Comparison of ENCODE assay signal across 1 cellular context in the genomic region with DNA sequence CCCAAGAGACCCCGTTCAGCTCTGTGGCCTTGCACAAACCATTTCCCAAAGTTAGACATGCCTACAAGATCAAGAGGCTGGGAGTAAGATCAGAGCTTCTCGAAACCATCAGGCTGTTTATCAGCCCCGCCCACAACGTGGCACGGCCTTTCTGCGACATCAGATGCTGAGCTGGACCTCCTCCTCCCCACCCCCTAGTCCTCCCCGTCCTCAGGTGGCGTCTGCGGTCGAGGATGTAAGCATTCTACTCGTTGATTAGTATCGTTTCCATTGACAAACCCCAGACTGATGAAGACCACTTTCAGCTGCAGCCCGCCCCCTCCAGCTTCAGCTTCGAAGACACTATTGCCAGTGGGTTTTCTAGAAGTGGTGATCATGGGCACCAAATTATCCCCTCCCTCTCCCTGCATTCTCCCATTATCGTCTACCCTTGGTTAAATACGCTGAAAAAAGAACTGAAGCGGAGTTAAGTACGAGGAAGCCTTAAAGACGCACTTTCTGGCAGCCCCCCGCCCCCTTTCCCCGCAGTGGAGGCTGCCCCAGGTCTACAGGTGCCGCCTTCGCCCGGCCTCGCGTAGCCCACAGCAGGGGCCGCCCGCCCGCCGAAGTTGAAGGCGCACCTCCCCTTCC.
TF ChIP-seq lines count a peak whose summit lies in the region.

No MANE protein-coding gene starts in this region.

TF ChIP-seq in HepG2, 621 proteins besides CTCF, POLR2A, EP300 and RAD21:
- TF ChIP-seq ZNF253 (CRISPR knock-in tag; IDR thresholded peaks at IDR 0.05; ENCODE audit: borderline replicate concordance) (0 out of 2 replicates have a peak, but pooled peaks have one; percentile 58), ZC3H13 (CRISPR knock-in tag; IDR thresholded peaks at IDR 0.05) (peak; percentile 1; the same call in 1 of the 2 replicates), ZNF564 (CRISPR knock-in tag; IDR thresholded peaks at IDR 0.05) (0 out of 2 replicates have a peak, but pooled peaks have one; percentile 3), SALL1 (CRISPR knock-in tag; IDR thresholded peaks at IDR 0.05) (0 out of 2 replicates have a peak, but pooled peaks have one; percentile 16), MYNN (CRISPR knock-in tag; IDR thresholded peaks at IDR 0.05; ENCODE audit: low read depth) (0 out of 2 replicates have a peak, but pooled peaks have one; percentile 6), ZNF263 (CRISPR knock-in tag; IDR thresholded peaks at IDR 0.05) (peak; percentile 64), NFKB2 (CRISPR knock-in tag; IDR thresholded peaks at IDR 0.05; ENCODE audit: borderline replicate concordance) (no peak)
- TF ChIP-seq, protein P1, sequence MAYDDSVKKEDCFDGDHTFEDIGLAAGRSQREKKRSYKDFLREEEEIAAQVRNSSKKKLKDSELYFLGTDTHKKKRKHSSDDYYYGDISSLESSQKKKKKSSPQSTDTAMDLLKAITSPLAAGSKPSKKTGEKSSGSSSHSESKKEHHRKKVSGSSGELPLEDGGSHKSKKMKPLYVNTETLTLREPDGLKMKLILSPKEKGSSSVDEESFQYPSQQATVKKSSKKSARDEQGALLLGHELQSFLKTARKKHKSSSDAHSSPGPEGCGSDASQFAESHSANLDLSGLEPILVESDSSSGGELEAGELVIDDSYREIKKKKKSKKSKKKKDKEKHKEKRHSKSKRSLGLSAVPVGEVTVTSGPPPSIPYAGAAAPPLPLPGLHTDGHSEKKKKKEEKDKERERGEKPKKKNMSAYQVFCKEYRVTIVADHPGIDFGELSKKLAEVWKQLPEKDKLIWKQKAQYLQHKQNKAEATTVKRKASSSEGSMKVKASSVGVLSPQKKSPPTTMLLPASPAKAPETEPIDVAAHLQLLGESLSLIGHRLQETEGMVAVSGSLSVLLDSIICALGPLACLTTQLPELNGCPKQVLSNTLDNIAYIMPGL (CRISPR knock-in tag; IDR thresholded peaks at IDR 0.05; ENCODE audit: borderline replicate concordance in 1 of 2, low read depth in 1 of 2) = no peak
- TF ChIP-seq, protein P2, sequence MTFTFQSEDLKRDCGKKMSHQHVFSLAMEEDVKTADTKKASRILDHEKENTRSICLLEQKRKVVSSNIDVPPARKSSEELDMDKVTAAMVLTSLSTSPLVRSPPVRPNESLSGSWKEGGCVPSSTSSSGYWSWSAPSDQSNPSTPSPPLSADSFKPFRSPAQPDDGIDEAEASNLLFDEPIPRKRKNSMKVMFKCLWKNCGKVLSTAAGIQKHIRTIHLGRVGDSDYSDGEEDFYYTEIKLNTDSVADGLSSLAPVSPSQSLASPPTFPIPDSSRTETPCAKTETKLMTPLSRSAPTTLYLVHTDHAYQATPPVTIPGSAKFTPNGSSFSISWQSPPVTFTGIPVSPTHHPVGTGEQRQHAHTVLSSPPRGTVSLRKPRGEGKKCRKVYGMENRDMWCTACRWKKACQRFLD (CRISPR knock-in tag; IDR thresholded peaks at IDR 0.05; ENCODE audit: borderline replicate concordance) = no peak
- TF ChIP-seq, protein P3, sequence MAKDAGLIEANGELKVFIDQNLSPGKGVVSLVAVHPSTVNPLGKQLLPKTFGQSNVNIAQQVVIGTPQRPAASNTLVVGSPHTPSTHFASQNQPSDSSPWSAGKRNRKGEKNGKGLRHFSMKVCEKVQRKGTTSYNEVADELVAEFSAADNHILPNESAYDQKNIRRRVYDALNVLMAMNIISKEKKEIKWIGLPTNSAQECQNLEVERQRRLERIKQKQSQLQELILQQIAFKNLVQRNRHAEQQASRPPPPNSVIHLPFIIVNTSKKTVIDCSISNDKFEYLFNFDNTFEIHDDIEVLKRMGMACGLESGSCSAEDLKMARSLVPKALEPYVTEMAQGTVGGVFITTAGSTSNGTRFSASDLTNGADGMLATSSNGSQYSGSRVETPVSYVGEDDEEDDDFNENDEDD (CRISPR knock-in tag; IDR thresholded peaks at IDR 0.05; ENCODE audit: borderline replicate concordance) = peak; percentile 24; the same call in 1 of the 2 replicates
